In genomic region chr12:8680533-8680932, GRCh38 we compare ENCODE assay signal across 16 cellular contexts. TPM values are rescaled to one million over a fixed set of nuclear protein-coding genes. Genes with fewer than 3 reads are reported as not detected.
DNase-seq lines count a peak whose midpoint lies in the region; ATAC-seq, FAIRE-seq and TF ChIP-seq lines count a peak whose summit lies in the region.
"Had no signal": no experiment of that assay in that cellular context is flagged by ENCODE, and none has a peak within 500 bp of the region (broad histone marks: within the 10 kb centered on the region; RNA-seq: fewer than 3 reads in every experiment).

No MANE protein-coding gene starts in this region.

- no peak for TF ChIP-seq POLR2A in K562 (conservative IDR thresholded peaks at IDR 0.05)

- H3K4me3 ChIP-seq in HUES6 (ENCODE audit: low read depth, low read length) (no peak overlapping the region), K562 (no peak overlapping the region)
- H3K4me3 ChIP-seq: BLaER1 treated with 17β-estradiol and CSF1 and Interleukin-3, amounts not matched to agents 10 nM and 100 nM had no signal

- no peak overlapping the region for H3K4me3 Mint-ChIP-seq in mesothelial cell of epicardium
- H3K4me3 Mint-ChIP-seq: activated CD8-positive, alpha-beta memory T cell treated with anti-CD3 and anti-CD28 coated beads, Interleukin-2, amount 10 ng/mL, durations not matched to agents 7 days and 5 days; T-cell had no signal

- peak overlapping the region; percentile 76 for H3K9ac ChIP-seq in HUES6 (ENCODE audit: low read length)
- no peak overlapping the region for H3K9ac ChIP-seq in K562 (ENCODE audit: insufficient read depth in 1 of 2, low read depth in 2 of 2, low read length in 2 of 2)
- H3K9ac ChIP-seq: BLaER1 treated with 17β-estradiol and CSF1 and Interleukin-3, amounts not matched to agents 10 nM and 100 nM had no signal

- H3K27me3 ChIP-seq in HUES6 (ENCODE audit: control insufficient read depth, insufficient read depth, low read length) (no peaks in the 10 kb centered on the region), K562 (ENCODE audit: control insufficient read depth in 2 of 2, insufficient read depth in 2 of 2, low read length in 2 of 2) (no peaks in the 10 kb centered on the region; a peak in 2 of 5 replicates)
- H3K27me3 ChIP-seq: BLaER1 treated with 17β-estradiol and CSF1 and Interleukin-3, amounts not matched to agents 10 nM and 100 nM had no signal

- no TSS peak for BruUV-seq in K562 (replicated peaks; lab: Mats Ljungman, UMichigan)

- H4K20me1 ChIP-seq in K562 (replicated peaks; ENCODE audit: control insufficient read depth, insufficient read depth, low read length), result no peaks in the 10 kb centered on the region
- H4K20me1 ChIP-seq: BLaER1 treated with 17β-estradiol and CSF1 and Interleukin-3, amounts not matched to agents 10 nM and 100 nM had no signal

- WGBS in K562 (ENCODE audit: insufficient coverage, low coverage, missing lambda C conversion rate), result 39% methylated on average over 5 of the region's 9 CpGs

- DNase-seq in K562 (ENCODE audit: extremely low read depth in 1 of 4, low spot score in 3 of 4) (no peak), mesothelial cell of epicardium (ENCODE audit: low spot score in 2 of 2, unreplicated experiment in 2 of 2) (no peak), GM20000 (ENCODE audit: low spot score) (no peak)
- no peak for DNase-seq in activated CD4-positive, alpha-beta T cell treated with anti-CD3 and anti-CD28 coated beads for 48 hours
- DNase-seq: activated CD8-positive, alpha-beta memory T cell treated with anti-CD3 and anti-CD28 coated beads, Interleukin-2, amount 10 ng/mL, durations not matched to agents 7 days and 5 days; effector CD8-positive, alpha-beta T cell; NCI-H146; stimulated activated naive CD4-positive, alpha-beta T cell; T-cell had no signal

- H3K9me3 ChIP-seq in HUES6 (ENCODE audit: control insufficient read depth, insufficient read depth, low read depth, low read length), result no peaks in the 10 kb centered on the region
- no peaks in the 10 kb centered on the region for H3K9me3 ChIP-seq in K562 (replicated peaks; ENCODE audit: control insufficient read depth, insufficient read depth, low read depth, low read length)

- H3K27ac ChIP-seq in C4-2B, result no peak overlapping the region
- peak overlapping the region; percentile 71; the same call in 1 of the 2 replicates for H3K27ac ChIP-seq in HUES6 (ENCODE audit: low read depth, low read length)
- no peak overlapping the region for H3K27ac ChIP-seq in K562 (ENCODE audit: extremely low read depth, low read depth, low read length)
- H3K27ac ChIP-seq: BLaER1 treated with 17β-estradiol and CSF1 and Interleukin-3, amounts not matched to agents 10 nM and 100 nM had no signal

- H3K9me1 ChIP-seq in K562 (ENCODE audit: control insufficient read depth, insufficient read depth, low read length), result no peaks in the 10 kb centered on the region

- peaks cover 44% of the 10 kb centered on the region for H3K4me1 Mint-ChIP-seq in mesothelial cell of epicardium
- H3K4me1 Mint-ChIP-seq: activated CD8-positive, alpha-beta memory T cell treated with anti-CD3 and anti-CD28 coated beads, Interleukin-2, amount 10 ng/mL, durations not matched to agents 7 days and 5 days had no signal

- intact Hi-C loops in K562 (cut with micrococcal nuclease), result no loop called here

- peak; percentile 24 for TF ChIP-seq CTCF in C4-2B (conservative IDR thresholded peaks at IDR 0.05)
- TF ChIP-seq CTCF in K562 (IDR thresholded peaks at IDR 0.05 in 2 of 3, conservative IDR thresholded peaks at IDR 0.05 in 1 of 3; ENCODE audit: insufficient read depth in 2 of 3, low read depth in 1 of 3, low read length in 3 of 3), result peak in 2 of 3 experiments; percentile 2 to 27; a peak in 2 of 6 replicates
- TF ChIP-seq CTCF in mesothelial cell of epicardium (IDR thresholded peaks at IDR 0.05; ENCODE audit: unreplicated experiment), result no peak
- no peak for TF ChIP-seq CTCF in GM20000 (IDR thresholded peaks at IDR 0.05; ENCODE audit: extremely low read depth, missing control alignments)

- no peaks in the 10 kb centered on the region for H3K27me3 Mint-ChIP-seq in mesothelial cell of epicardium (ENCODE audit: low read depth)

- H3K4me2 ChIP-seq in K562 (ENCODE audit: insufficient read depth, low read length), result no peak overlapping the region
- H3K4me2 ChIP-seq: BLaER1 treated with 17β-estradiol and CSF1 and Interleukin-3, amounts not matched to agents 10 nM and 100 nM had no signal

- H3K27ac Mint-ChIP-seq in mesothelial cell of epicardium, result peak overlapping the region; percentile 99
- H3K27ac Mint-ChIP-seq: activated CD8-positive, alpha-beta memory T cell treated with anti-CD3 and anti-CD28 coated beads, Interleukin-2, amount 10 ng/mL, durations not matched to agents 7 days and 5 days; T-cell had no signal

- no peak for TF ChIP-seq EP300 in K562 (IDR thresholded peaks at IDR 0.05; ENCODE audit: low read length)

- POLR2A ChIA-PET in K562 (lab: Yijun Ruan, JAX), result no interaction called here

- peaks cover 5% of the 10 kb centered on the region for H3K36me3 Mint-ChIP-seq in mesothelial cell of epicardium
- H3K36me3 Mint-ChIP-seq: activated CD8-positive, alpha-beta memory T cell treated with anti-CD3 and anti-CD28 coated beads, Interleukin-2, amount 10 ng/mL, durations not matched to agents 7 days and 5 days; T-cell had no signal

- peaks cover 14% of the 10 kb centered on the region for H3K4me1 ChIP-seq in HUES6 (ENCODE audit: control insufficient read depth, insufficient read depth, low read length)
- no peaks in the 10 kb centered on the region; a peak in 2 of 5 replicates for H3K4me1 ChIP-seq in K562 (replicated peaks in 1 of 2; ENCODE audit: control insufficient read depth in 2 of 2, insufficient read depth in 2 of 2, low read length in 2 of 2)

- H3K36me3 ChIP-seq in HUES6 (ENCODE audit: control insufficient read depth, insufficient read depth, low read length), result no peaks in the 10 kb centered on the region
- no peaks in the 10 kb centered on the region for H3K36me3 ChIP-seq in K562 (ENCODE audit: control insufficient read depth, insufficient read depth, low read length)
- H3K36me3 ChIP-seq: BLaER1 treated with 17β-estradiol and CSF1 and Interleukin-3, amounts not matched to agents 10 nM and 100 nM had no signal

- in situ Hi-C loops in K562 (cut with MboI), result loop anchor here (5.0 kb wide), 2 partner anchors 142 to 362 kb away; partner anchors contain the start of gene A2ML1

- FAIRE-seq in K562 (lab: Jason Lieb, UNC), result no peak
- FAIRE-seq: urothelium cell line had no signal

- 0 out of 2 replicates have a peak overlapping the region, but pooled peaks have one; percentile 16 for H2AFZ ChIP-seq in K562 (ENCODE audit: low read depth, low read length)

- ATAC-seq in K562, result no peak
- no peak for ATAC-seq in HG03108 (IDR thresholded peaks at IDR 0.05; ENCODE audit: unreplicated experiment)
- ATAC-seq in GM21737 (IDR thresholded peaks at IDR 0.05; ENCODE audit: unreplicated experiment), result no peak
- ATAC-seq: activated CD8-positive, alpha-beta memory T cell treated with anti-CD3 and anti-CD28 coated beads, Interleukin-2, amount 10 ng/mL, durations not matched to agents 7 days and 5 days; HCT116; T-cell had no signal

- H3K9me3 Mint-ChIP-seq in mesothelial cell of epicardium, result peaks cover 4% of the 10 kb centered on the region
- H3K9me3 Mint-ChIP-seq: T-cell had no signal

- peak in 1 of 2 experiments; percentile 32; a peak in 2 of 4 replicates for TF ChIP-seq RAD21 in K562 (CRISPR knock-in tag; conservative IDR thresholded peaks at IDR 0.05 in 1 of 2, IDR thresholded peaks at IDR 0.05 in 1 of 2)

- H3K79me2 ChIP-seq in K562 (ENCODE audit: control insufficient read depth, insufficient read depth, low read length), result no peaks in the 10 kb centered on the region

- CTCF ChIA-PET in K562 (lab: Yijun Ruan, JAX; ENCODE audit: low intra/inter-chr PET ratio), result interaction anchor here (2.5 to 3.6 kb wide), 2 partner anchors 211 to 358 kb away, joined by 10 to 22 read pairs; no protein-coding TSS in a partner anchor

RNA-seq across cellular contexts. Expression of gene RIMKLB, which starts 17.3 kb away (rescaled TPM):
- total RNA-seq in K562 (2011; cell fraction: chromatin; rRNA removed; ENCODE audit: low replicate concordance), result 37.6 and 137 TPM in 2 replicates
- 13.0 and 21.2 TPM in 2 replicates for total RNA-seq in K562 (2011; cell fraction: nucleolus; rRNA removed)
- total RNA-seq in K562 (2011; cell fraction: nucleoplasm; rRNA removed), result 43.9 and 65.5 TPM in 2 replicates
- total RNA-seq in K562 (2014; rRNA removed) (13.6 and 17.2 TPM in 2 replicates), K562 (2014; rRNA removed; fragmentation: Illumina TruSeq; extraction: Trizol) (19.8 and 24.5 TPM in 2 replicates), K562 (2015; rRNA removed; fragmentation: Illumina TruSeq; extraction: Trizol) (17.9 and 22.8 TPM in 2 replicates), K562 (2021) (13.8 and 17.0 TPM in 2 replicates), mesothelial cell of epicardium (121 to 124 TPM (median 123 TPM) in 3 replicates)
- polyA plus RNA-seq in K562 (2011; rRNA removed) (19.5 and 21.8 TPM in 2 replicates), K562 (2014; fragmentation: Illumina TruSeq; extraction: Trizol) (15.5 and 17.2 TPM in 2 replicates), K562 (2014; fragmentation: Nextera tagmentation; extraction: Ambion mirVana) (1 to 10 TPM; 6.5 to 9.1 TPM), K562 (2014; rRNA removed) (16.4 and 18.3 TPM in 2 replicates)
- polyA plus RNA-seq in K562 (2011; cell fraction: cytosol; rRNA removed), result 3.3 and 7.9 TPM in 2 replicates
- 66.7 and 90.7 TPM in 2 replicates for polyA plus RNA-seq in K562 (2011; cell fraction: nucleus; rRNA removed)
- polyA plus RNA-seq in K562 (2012), result 14.6 and 18.5 TPM in 2 replicates
- polyA minus RNA-seq in K562 (2011; rRNA and poly(A)+ RNA removed), result 55.1 and 69.0 TPM in 2 replicates
- 9.1 and 10.8 TPM in 2 replicates for polyA minus RNA-seq in K562 (2011; cell fraction: cytosol; rRNA and poly(A)+ RNA removed)
- 32.6 and 61.2 TPM in 2 replicates for polyA minus RNA-seq in K562 (2011; cell fraction: nucleus; rRNA and poly(A)+ RNA removed)

RNA-seq across cellular contexts. Expression of gene MFAP5, which starts 17.9 kb away (rescaled TPM):
- not detected in 2 replicates for total RNA-seq in K562 (2011; cell fraction: chromatin; rRNA removed; ENCODE audit: low replicate concordance)
- total RNA-seq in K562 (2011; cell fraction: nucleolus; rRNA removed), result not detected in 2 replicates
- not detected in 2 replicates for total RNA-seq in K562 (2011; cell fraction: nucleoplasm; rRNA removed)
- not detected in 2 replicates for total RNA-seq in K562 (2014; rRNA removed)
- not detected in 2 replicates for total RNA-seq in K562 (2014; rRNA removed; fragmentation: Illumina TruSeq; extraction: Trizol)
- not detected in 2 replicates for total RNA-seq in K562 (2015; rRNA removed; fragmentation: Illumina TruSeq; extraction: Trizol)
- not detected in 2 replicates for total RNA-seq in K562 (2021)
- polyA plus RNA-seq in K562 (2011; rRNA removed), result not detected in 2 replicates
- polyA plus RNA-seq in K562 (2011; cell fraction: cytosol; rRNA removed), result not detected in 2 replicates
- not detected in 2 replicates for polyA plus RNA-seq in K562 (2011; cell fraction: nucleus; rRNA removed)
- polyA plus RNA-seq in K562 (2012), result not detected in 2 replicates
- not detected in 2 replicates for polyA plus RNA-seq in K562 (2014; fragmentation: Illumina TruSeq; extraction: Trizol)
- polyA plus RNA-seq in K562 (2014; fragmentation: Nextera tagmentation; extraction: Ambion mirVana), result not detected
- not detected in 2 replicates for polyA plus RNA-seq in K562 (2014; rRNA removed)
- 0.18 TPM in 1 of 2 replicates, not detected in the other for polyA minus RNA-seq in K562 (2011; rRNA and poly(A)+ RNA removed)
- not detected in 2 replicates for polyA minus RNA-seq in K562 (2011; cell fraction: cytosol; rRNA and poly(A)+ RNA removed)
- polyA minus RNA-seq in K562 (2011; cell fraction: nucleus; rRNA and poly(A)+ RNA removed), result 0.67 and 1.7 TPM in 2 replicates
- 0.60 to 1.8 TPM (median 1.5 TPM) in 3 replicates for total RNA-seq in mesothelial cell of epicardium
- total RNA-seq: activated CD8-positive, alpha-beta memory T cell treated with anti-CD3 and anti-CD28 coated beads, Interleukin-2, amount 10 ng/mL, durations not matched to agents 7 days and 5 days; T-cell had no signal

Comparison
In these comparisons a context has a peak if more than half of its experiments do, and no peak if none do; other contexts are left out.
1. CTCF ChIP-seq: peak in C4-2B (single experiment) and K562 (2 of 3); none in mesothelial cell of epicardium (single experiment) and GM20000 (single experiment).